In the genomic region with DNA sequence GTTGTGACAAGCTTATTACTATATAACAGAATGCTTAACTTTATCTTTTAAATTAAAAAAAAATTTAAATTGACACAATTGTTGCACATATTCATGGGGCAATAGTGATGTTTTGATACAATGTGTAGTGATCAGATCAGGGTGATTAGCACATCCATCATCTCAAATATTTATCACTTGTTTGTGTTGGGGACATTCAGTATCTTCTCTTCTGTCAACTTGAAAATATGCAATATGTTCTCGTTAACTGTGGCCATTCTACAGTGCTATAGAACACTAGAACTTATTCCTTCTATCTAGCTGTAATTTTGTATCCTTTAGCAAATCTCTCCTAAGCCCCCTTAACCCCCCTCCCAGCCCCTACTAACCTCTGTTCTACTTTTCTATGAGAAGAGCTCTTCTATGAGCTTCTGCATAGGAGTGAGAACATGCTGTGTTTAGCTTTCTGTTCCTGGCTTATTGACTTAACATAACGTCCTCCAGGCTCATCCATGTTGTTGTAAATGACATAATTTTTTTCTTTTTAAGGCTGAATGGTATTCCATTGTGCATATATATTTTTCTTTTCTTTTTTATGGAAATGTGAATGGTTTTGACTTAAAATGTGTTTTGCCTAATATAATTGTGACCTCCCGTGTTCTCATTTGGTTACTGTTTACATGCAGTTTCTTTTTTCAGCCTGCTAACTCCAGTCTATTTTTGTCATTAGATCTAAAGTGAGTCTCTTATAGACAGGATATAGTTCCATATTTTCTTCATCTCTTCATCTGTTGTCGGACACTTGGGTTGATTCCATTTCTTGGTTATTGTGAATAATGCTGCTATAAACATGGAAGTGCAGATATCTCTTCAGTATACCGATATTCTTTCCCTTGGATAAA, we compare ENCODE assay signal across 24 cellular contexts.
"Had no signal": no experiment of that assay in that cellular context is flagged by ENCODE, and none has a peak within 500 bp of the region (broad histone marks: within the 10 kb centered on the region; RNA-seq: fewer than 3 reads in every experiment).

No MANE protein-coding gene starts in this region.

- ATAC-seq: pancreas; sciatic nerve; stimulated activated naive B cell treated with anti-CD40 and anti-IgM and Interleukin-4, amounts not matched to agents 10 μg/mL and 1 μg/mL and 100 μg/mL, for 72 hours; stimulated activated naive CD8-positive, alpha-beta T cell treated with anti-CD3 and anti-CD28 coated beads, Interleukin-15, amount 100 ng/mL, for 72 hours had no signal

- H3K4me3 ChIP-seq: colonic mucosa, heart left ventricle, pancreas, skin epidermis, thoracic aorta, transverse colon had no signal

- H3K9me3 ChIP-seq: colonic mucosa, pancreas, thoracic aorta had no signal

- H3K27me3 Mint-ChIP-seq: naive B cell; progenitor cell of endocrine pancreas; stimulated activated naive B cell treated with anti-CD40 and anti-IgM and Interleukin-4, amounts not matched to agents 10 μg/mL and 1 μg/mL and 100 μg/mL, for 72 hours; stimulated activated naive CD8-positive, alpha-beta T cell treated with anti-CD3 and anti-CD28 coated beads, Interleukin-15, amount 100 ng/mL, for 72 hours had no signal

- H3K4me3 Mint-ChIP-seq: endodermal cell; nephron; stimulated activated naive B cell treated with anti-CD40 and anti-IgM and Interleukin-4, amounts not matched to agents 10 μg/mL and 1 μg/mL and 100 μg/mL, for 72 hours; stimulated activated naive CD8-positive, alpha-beta T cell treated with anti-CD3 and anti-CD28 coated beads, Interleukin-15, amount 100 ng/mL, for 72 hours had no signal

- H3K27ac Mint-ChIP-seq: endodermal cell; nephron; progenitor cell of endocrine pancreas; stimulated activated naive B cell treated with anti-CD40 and anti-IgM and Interleukin-4, amounts not matched to agents 10 μg/mL and 1 μg/mL and 100 μg/mL, for 72 hours; stimulated activated naive CD8-positive, alpha-beta T cell treated with anti-CD3 and anti-CD28 coated beads, Interleukin-15, amount 100 ng/mL, for 72 hours had no signal

- FAIRE-seq: endothelial cell of umbilical vein had no signal

- H3K36me3 ChIP-seq: colonic mucosa, heart left ventricle, pancreas, thoracic aorta, transverse colon had no signal

- DNase-seq: cerebellar nuclear complex; colonic mucosa; dermis blood vessel endothelial cell; endodermal cell; erythroblast; foreskin melanocyte; heart left ventricle; hypothalamus; islet precursor cell; mesendoderm; naive B cell; occipital lobe; pancreas; stimulated activated CD4-positive, alpha-beta T cell treated with anti-CD3 and anti-CD28 coated beads, Interleukin-2, amount 100 ng/mL, for 24 hours; stimulated activated CD4-positive, alpha-beta T cell treated with anti-CD3 and anti-CD28 coated beads, Interleukin-4, amount 100 ng/mL, for 4 hours; stimulated activated naive B cell treated with anti-CD40 and anti-IgM and Interleukin-4, amounts not matched to agents 10 μg/mL and 1 μg/mL and 100 μg/mL, for 72 hours; stimulated activated naive CD8-positive, alpha-beta T cell treated with anti-CD3 and anti-CD28 coated beads, Interleukin-15, amount 100 ng/mL, for 72 hours; transverse colon had no signal

- H3K27me3 ChIP-seq: colonic mucosa, heart left ventricle, pancreas, transverse colon had no signal

- H3K27ac ChIP-seq: colonic mucosa, pancreas, skin epidermis, thoracic aorta, transverse colon had no signal

- H3K4me1 ChIP-seq: colonic mucosa had no signal
